ENCODE assay signal across 2 cellular contexts in genomic region chr17:7475764-7476422, GRCh38.
TF ChIP-seq lines count a peak whose summit lies in the region.

No MANE protein-coding gene starts in this region.

TF ChIP-seq in SK-N-SH, 30 proteins besides CTCF, POLR2A, EP300 and RAD21 (continued from another document):
- TF ChIP-seq, protein P1, sequence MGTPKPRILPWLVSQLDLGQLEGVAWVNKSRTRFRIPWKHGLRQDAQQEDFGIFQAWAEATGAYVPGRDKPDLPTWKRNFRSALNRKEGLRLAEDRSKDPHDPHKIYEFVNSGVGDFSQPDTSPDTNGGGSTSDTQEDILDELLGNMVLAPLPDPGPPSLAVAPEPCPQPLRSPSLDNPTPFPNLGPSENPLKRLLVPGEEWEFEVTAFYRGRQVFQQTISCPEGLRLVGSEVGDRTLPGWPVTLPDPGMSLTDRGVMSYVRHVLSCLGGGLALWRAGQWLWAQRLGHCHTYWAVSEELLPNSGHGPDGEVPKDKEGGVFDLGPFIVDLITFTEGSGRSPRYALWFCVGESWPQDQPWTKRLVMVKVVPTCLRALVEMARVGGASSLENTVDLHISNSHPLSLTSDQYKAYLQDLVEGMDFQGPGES (IDR thresholded peaks at IDR 0.05; ENCODE audit: low read depth, low read length): no peak
- TF ChIP-seq FOXM1 (IDR thresholded peaks at IDR 0.05; ENCODE audit: low read depth) (no peak), SIN3A (IDR thresholded peaks at IDR 0.05; ENCODE audit: borderline replicate concordance, low read depth, low read length) (no peak), SMC3 (IDR thresholded peaks at IDR 0.05; ENCODE audit: low read depth, low read length) (no peak), JUND (IDR thresholded peaks at IDR 0.05) (no peak), TAF1 (IDR thresholded peaks at IDR 0.05; ENCODE audit: borderline replicate concordance, low read depth, low read length) (no peak), GABPA (IDR thresholded peaks at IDR 0.05; ENCODE audit: low read depth) (no peak)
- TF ChIP-seq, protein P2, sequence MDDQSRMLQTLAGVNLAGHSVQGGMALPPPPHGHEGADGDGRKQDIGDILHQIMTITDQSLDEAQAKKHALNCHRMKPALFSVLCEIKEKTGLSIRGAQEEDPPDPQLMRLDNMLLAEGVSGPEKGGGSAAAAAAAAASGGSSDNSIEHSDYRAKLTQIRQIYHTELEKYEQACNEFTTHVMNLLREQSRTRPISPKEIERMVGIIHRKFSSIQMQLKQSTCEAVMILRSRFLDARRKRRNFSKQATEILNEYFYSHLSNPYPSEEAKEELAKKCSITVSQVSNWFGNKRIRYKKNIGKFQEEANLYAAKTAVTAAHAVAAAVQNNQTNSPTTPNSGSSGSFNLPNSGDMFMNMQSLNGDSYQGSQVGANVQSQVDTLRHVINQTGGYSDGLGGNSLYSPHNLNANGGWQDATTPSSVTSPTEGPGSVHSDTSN (IDR thresholded peaks at IDR 0.05): no peak

TF ChIP-seq in HepG2, 621 proteins besides CTCF, POLR2A, EP300 and RAD21 (continued from another document and continues in another):
- TF ChIP-seq HMGXB3 (CRISPR knock-in tag; IDR thresholded peaks at IDR 0.05; ENCODE audit: borderline replicate concordance): no peak
- no peak for TF ChIP-seq TSC22D2 (CRISPR knock-in tag; IDR thresholded peaks at IDR 0.05; ENCODE audit: borderline replicate concordance)
- no peak for TF ChIP-seq NFKBIZ (CRISPR knock-in tag; IDR thresholded peaks at IDR 0.05)
- 0 out of 2 replicates have a peak, but pooled peaks have one; percentile 49 for TF ChIP-seq ZNF788 (CRISPR knock-in tag; IDR thresholded peaks at IDR 0.05; ENCODE audit: borderline replicate concordance)
- no peak for TF ChIP-seq IKZF4 (CRISPR knock-in tag; IDR thresholded peaks at IDR 0.05; ENCODE audit: borderline replicate concordance, low read depth, not compliant biosample characterization)
- no peak for TF ChIP-seq ZNF430 (CRISPR knock-in tag; IDR thresholded peaks at IDR 0.05)
- TF ChIP-seq, protein P3, sequence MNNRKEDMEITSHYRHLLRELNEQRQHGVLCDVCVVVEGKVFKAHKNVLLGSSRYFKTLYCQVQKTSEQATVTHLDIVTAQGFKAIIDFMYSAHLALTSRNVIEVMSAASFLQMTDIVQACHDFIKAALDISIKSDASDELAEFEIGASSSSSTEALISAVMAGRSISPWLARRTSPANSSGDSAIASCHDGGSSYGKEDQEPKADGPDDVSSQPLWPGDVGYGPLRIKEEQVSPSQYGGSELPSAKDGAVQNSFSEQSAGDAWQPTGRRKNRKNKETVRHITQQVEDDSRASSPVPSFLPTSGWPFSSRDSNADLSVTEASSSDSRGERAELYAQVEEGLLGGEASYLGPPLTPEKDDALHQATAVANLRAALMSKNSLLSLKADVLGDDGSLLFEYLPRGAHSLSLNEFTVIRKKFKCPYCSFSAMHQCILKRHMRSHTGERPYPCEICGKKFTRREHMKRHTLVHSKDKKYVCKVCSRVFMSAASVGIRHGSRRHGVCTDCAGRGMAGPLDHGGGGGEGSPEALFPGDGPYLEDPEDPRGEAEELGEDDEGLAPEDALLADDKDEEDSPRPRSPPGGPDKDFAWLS (CRISPR knock-in tag; IDR thresholded peaks at IDR 0.05; ENCODE audit: borderline replicate concordance): no peak
- peak; percentile 30; the same call in 1 of the 2 replicates for TF ChIP-seq ZFY (CRISPR knock-in tag; IDR thresholded peaks at IDR 0.05)
- no peak for TF ChIP-seq REL (CRISPR knock-in tag; conservative IDR thresholded peaks at IDR 0.05)
- TF ChIP-seq ZNF891 (CRISPR knock-in tag; IDR thresholded peaks at IDR 0.05): no peak
- TF ChIP-seq ZSCAN9 (CRISPR knock-in tag; IDR thresholded peaks at IDR 0.05; ENCODE audit: borderline replicate concordance): no peak
- TF ChIP-seq ZNF317 (CRISPR knock-in tag; IDR thresholded peaks at IDR 0.05): no peak
- no peak for TF ChIP-seq TCF12 (IDR thresholded peaks at IDR 0.05)
- TF ChIP-seq TCF12 (CRISPR knock-in tag; IDR thresholded peaks at IDR 0.05): no peak
- no peak for TF ChIP-seq SMAD9 (CRISPR knock-in tag; IDR thresholded peaks at IDR 0.05)
- TF ChIP-seq ATAD3A (CRISPR knock-in tag; IDR thresholded peaks at IDR 0.05): no peak
- no peak for TF ChIP-seq ZNF749 (CRISPR knock-in tag; IDR thresholded peaks at IDR 0.05; ENCODE audit: borderline replicate concordance)
- TF ChIP-seq FOXP1 (IDR thresholded peaks at IDR 0.05): no peak
- TF ChIP-seq FOXP1 (CRISPR knock-in tag; IDR thresholded peaks at IDR 0.05): no peak
- peak; percentile 17; the same call in 1 of the 2 replicates for TF ChIP-seq NR2F6 (IDR thresholded peaks at IDR 0.05)
- no peak for TF ChIP-seq NR2F6 (CRISPR knock-in tag; IDR thresholded peaks at IDR 0.05)
- TF ChIP-seq ZFX (CRISPR knock-in tag; IDR thresholded peaks at IDR 0.05; ENCODE audit: low read depth): peak; percentile 31; the same call in 1 of the 2 replicates
- TF ChIP-seq ZNF362 (CRISPR knock-in tag; IDR thresholded peaks at IDR 0.05; ENCODE audit: borderline replicate concordance): no peak
- no peak for TF ChIP-seq NFKB2 (CRISPR knock-in tag; IDR thresholded peaks at IDR 0.05; ENCODE audit: borderline replicate concordance)
- TF ChIP-seq ZNF3 (CRISPR knock-in tag; IDR thresholded peaks at IDR 0.05): no peak
- no peak for TF ChIP-seq ZNF331 (CRISPR knock-in tag; IDR thresholded peaks at IDR 0.05)
- no peak for TF ChIP-seq CBX2 (IDR thresholded peaks at IDR 0.05; ENCODE audit: low read depth, low read length)
- TF ChIP-seq CBX2 (CRISPR knock-in tag; IDR thresholded peaks at IDR 0.05; ENCODE audit: low read depth): no peak
- TF ChIP-seq ZNF629 (CRISPR knock-in tag; conservative IDR thresholded peaks at IDR 0.05): no peak
- no peak for TF ChIP-seq NONO (IDR thresholded peaks at IDR 0.05)
- TF ChIP-seq NONO (CRISPR knock-in tag; conservative IDR thresholded peaks at IDR 0.05): no peak
- TF ChIP-seq, protein P4, sequence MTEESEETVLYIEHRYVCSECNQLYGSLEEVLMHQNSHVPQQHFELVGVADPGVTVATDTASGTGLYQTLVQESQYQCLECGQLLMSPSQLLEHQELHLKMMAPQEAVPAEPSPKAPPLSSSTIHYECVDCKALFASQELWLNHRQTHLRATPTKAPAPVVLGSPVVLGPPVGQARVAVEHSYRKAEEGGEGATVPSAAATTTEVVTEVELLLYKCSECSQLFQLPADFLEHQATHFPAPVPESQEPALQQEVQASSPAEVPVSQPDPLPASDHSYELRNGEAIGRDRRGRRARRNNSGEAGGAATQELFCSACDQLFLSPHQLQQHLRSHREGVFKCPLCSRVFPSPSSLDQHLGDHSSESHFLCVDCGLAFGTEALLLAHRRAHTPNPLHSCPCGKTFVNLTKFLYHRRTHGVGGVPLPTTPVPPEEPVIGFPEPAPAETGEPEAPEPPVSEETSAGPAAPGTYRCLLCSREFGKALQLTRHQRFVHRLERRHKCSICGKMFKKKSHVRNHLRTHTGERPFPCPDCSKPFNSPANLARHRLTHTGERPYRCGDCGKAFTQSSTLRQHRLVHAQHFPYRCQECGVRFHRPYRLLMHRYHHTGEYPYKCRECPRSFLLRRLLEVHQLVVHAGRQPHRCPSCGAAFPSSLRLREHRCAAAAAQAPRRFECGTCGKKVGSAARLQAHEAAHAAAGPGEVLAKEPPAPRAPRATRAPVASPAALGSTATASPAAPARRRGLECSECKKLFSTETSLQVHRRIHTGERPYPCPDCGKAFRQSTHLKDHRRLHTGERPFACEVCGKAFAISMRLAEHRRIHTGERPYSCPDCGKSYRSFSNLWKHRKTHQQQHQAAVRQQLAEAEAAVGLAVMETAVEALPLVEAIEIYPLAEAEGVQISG (CRISPR knock-in tag; IDR thresholded peaks at IDR 0.05): 0 out of 2 replicates have a peak, but pooled peaks have one; percentile 38
- TF ChIP-seq, protein P5, sequence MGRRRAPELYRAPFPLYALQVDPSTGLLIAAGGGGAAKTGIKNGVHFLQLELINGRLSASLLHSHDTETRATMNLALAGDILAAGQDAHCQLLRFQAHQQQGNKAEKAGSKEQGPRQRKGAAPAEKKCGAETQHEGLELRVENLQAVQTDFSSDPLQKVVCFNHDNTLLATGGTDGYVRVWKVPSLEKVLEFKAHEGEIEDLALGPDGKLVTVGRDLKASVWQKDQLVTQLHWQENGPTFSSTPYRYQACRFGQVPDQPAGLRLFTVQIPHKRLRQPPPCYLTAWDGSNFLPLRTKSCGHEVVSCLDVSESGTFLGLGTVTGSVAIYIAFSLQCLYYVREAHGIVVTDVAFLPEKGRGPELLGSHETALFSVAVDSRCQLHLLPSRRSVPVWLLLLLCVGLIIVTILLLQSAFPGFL (CRISPR knock-in tag; IDR thresholded peaks at IDR 0.05): no peak
- TF ChIP-seq AHR (CRISPR knock-in tag; IDR thresholded peaks at IDR 0.05): no peak
- TF ChIP-seq ONECUT2 (CRISPR knock-in tag; IDR thresholded peaks at IDR 0.05): no peak
- no peak for TF ChIP-seq ZMAT3 (CRISPR knock-in tag; conservative IDR thresholded peaks at IDR 0.05)
- TF ChIP-seq ZMYM3 (CRISPR knock-in tag; IDR thresholded peaks at IDR 0.05): peak; percentile 66
- no peak for TF ChIP-seq TBP (CRISPR knock-in tag; IDR thresholded peaks at IDR 0.05)
- TF ChIP-seq ZBTB7A (CRISPR knock-in tag; IDR thresholded peaks at IDR 0.05): no peak
- no peak for TF ChIP-seq NFYB (CRISPR knock-in tag; IDR thresholded peaks at IDR 0.05)
- TF ChIP-seq, protein P6, sequence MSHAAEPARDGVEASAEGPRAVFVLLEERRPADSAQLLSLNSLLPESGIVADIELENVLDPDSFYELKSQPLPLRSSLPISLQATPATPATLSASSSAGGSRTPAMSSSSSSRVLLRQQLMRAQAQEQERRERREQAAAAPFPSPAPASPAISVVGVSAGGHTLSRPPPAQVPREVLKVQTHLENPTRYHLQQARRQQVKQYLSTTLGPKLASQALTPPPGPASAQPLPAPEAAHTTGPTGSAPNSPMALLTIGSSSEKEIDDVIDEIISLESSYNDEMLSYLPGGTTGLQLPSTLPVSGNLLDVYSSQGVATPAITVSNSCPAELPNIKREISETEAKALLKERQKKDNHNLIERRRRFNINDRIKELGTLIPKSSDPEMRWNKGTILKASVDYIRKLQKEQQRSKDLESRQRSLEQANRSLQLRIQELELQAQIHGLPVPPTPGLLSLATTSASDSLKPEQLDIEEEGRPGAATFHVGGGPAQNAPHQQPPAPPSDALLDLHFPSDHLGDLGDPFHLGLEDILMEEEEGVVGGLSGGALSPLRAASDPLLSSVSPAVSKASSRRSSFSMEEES (CRISPR knock-in tag; IDR thresholded peaks at IDR 0.05): no peak
- TF ChIP-seq GABPB1 (CRISPR knock-in tag; IDR thresholded peaks at IDR 0.05): no peak
- no peak for TF ChIP-seq SIX1 (CRISPR knock-in tag; IDR thresholded peaks at IDR 0.05; ENCODE audit: borderline replicate concordance)
- TF ChIP-seq MYC (CRISPR knock-in tag; IDR thresholded peaks at IDR 0.05; ENCODE audit: borderline replicate concordance): no peak; the same call in 1 of the 2 replicates
- TF ChIP-seq, protein P7, sequence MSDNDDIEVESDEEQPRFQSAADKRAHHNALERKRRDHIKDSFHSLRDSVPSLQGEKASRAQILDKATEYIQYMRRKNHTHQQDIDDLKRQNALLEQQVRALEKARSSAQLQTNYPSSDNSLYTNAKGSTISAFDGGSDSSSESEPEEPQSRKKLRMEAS (IDR thresholded peaks at IDR 0.05): peak; percentile 51
- no peak for TF ChIP-seq RCOR2 (CRISPR knock-in tag; IDR thresholded peaks at IDR 0.05)
- TF ChIP-seq ZNF263 (CRISPR knock-in tag; IDR thresholded peaks at IDR 0.05): peak; percentile 69; the same call in 1 of the 2 replicates
- TF ChIP-seq, protein P8, sequence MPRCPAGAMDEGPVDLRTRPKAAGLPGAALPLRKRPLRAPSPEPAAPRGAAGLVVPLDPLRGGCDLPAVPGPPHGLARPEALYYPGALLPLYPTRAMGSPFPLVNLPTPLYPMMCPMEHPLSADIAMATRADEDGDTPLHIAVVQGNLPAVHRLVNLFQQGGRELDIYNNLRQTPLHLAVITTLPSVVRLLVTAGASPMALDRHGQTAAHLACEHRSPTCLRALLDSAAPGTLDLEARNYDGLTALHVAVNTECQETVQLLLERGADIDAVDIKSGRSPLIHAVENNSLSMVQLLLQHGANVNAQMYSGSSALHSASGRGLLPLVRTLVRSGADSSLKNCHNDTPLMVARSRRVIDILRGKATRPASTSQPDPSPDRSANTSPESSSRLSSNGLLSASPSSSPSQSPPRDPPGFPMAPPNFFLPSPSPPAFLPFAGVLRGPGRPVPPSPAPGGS (CRISPR knock-in tag; IDR thresholded peaks at IDR 0.05): no peak
- 0 out of 2 replicates have a peak, but pooled peaks have one; percentile 28 for TF ChIP-seq KDM5B (CRISPR knock-in tag; IDR thresholded peaks at IDR 0.05; ENCODE audit: borderline replicate concordance)
